In genomic region chr21:43138944-43139343, GRCh38 we compare ENCODE assay signal across 13 cellular contexts. TPM values are rescaled to one million over a fixed set of nuclear protein-coding genes. Genes with fewer than 3 reads are reported as not detected.
"Had no signal": no experiment of that assay in that cellular context is flagged by ENCODE, and none has a peak within 500 bp of the region (broad histone marks: within the 10 kb centered on the region; RNA-seq: fewer than 3 reads in every experiment).

No MANE protein-coding gene starts in this region.

RNA-seq across cellular contexts. Expression of gene CRYAA, which starts 29.9 kb away (rescaled TPM):
- total RNA-seq: activated CD4-positive, alpha-beta memory T cell treated with anti-CD3 and anti-CD28 coated beads, Interleukin-2, amount 10 ng/mL, durations not matched to agents 7 days and 5 days; activated naive CD4-positive, alpha-beta T cell treated with anti-CD3 and anti-CD28 coated beads, Interleukin-2, amount 50 U/mL, for 72 hours; colonic mucosa; esophagus squamous epithelium; fibroblast of villous mesenchyme; mucosa of gallbladder; natural killer cell treated with Interleukin-12 subunit alpha and Interleukin-12 subunit beta and Interleukin-15 and Interleukin-18, amount 100 ng/mL, for 72 hours; occipital lobe; psoas muscle; sigmoid colon; T-helper 17 cell; thoracic aorta; urinary bladder had no signal
- polyA plus RNA-seq: psoas muscle, sigmoid colon, urinary bladder had no signal
